ENCODE assay signal across 8 cellular contexts in genomic region chr13:44141213-44141724, GRCh38.
A peak's percentile ranks its signal among the peaks of the same experiment; 100 is the strongest.
DNase-seq lines count a peak whose midpoint lies in the region; ATAC-seq and TF ChIP-seq lines count a peak whose summit lies in the region.

No MANE protein-coding gene starts in this region.

- peak overlapping the region; percentile 94 for H3K9ac ChIP-seq in skeletal muscle satellite cell (ENCODE audit: low read depth, low read length)

- H3K9me3 ChIP-seq in cardiac muscle cell (ENCODE audit: low read depth) (no peaks in the 10 kb centered on the region), right cardiac atrium (ENCODE audit: control insufficient read depth, low read length) (no peaks in the 10 kb centered on the region), skeletal muscle satellite cell (replicated peaks; ENCODE audit: low read length) (no peaks in the 10 kb centered on the region)

- H3K36me3 Mint-ChIP-seq in activated CD8-positive, alpha-beta T cell treated with anti-CD3 and anti-CD28 coated beads for 36 hours (ENCODE audit: low read depth), result no peaks in the 10 kb centered on the region

- CTCF ChIA-PET in activated CD8-positive, alpha-beta T cell treated with anti-CD3 and anti-CD28 coated beads for 36 hours (lab: Charles Lee), result interaction anchor here (1.4 kb wide), 1 partner anchor 11 kb away, joined by 3 read pairs; no protein-coding TSS in a partner anchor

- 34% methylated on average over 11 of the region's 11 CpGs for WGBS in right cardiac atrium

- peaks cover 22% of the 10 kb centered on the region for H3K4me1 ChIP-seq in cardiac muscle cell (ENCODE audit: low read depth)
- H3K4me1 ChIP-seq in right cardiac atrium (ENCODE audit: control insufficient read depth, insufficient read depth, low read length), result peaks cover 5% of the 10 kb centered on the region
- H3K4me1 ChIP-seq in skeletal muscle satellite cell (ENCODE audit: control insufficient read depth, insufficient read depth, low read length), result peaks cover 25% of the 10 kb centered on the region

- DNase-seq in cardiac muscle cell (ENCODE audit: low read depth in 1 of 2, low spot score in 1 of 2) (peak; percentile 13 to 36), left ventricle myocardium superior (no peak), right cardiac atrium (peak in 1 of 3 donors; percentile 43), RPMI8226 (no peak)
- peak; percentile 7 for DNase-seq in activated CD8-positive, alpha-beta T cell treated with anti-CD3 and anti-CD28 coated beads for 36 hours

- H3K27ac ChIP-seq in cardiac muscle cell (peak overlapping the region; percentile 98), right cardiac atrium (ENCODE audit: low read length) (peak overlapping the region; percentile 99)

- H3K4me3 Mint-ChIP-seq in activated CD8-positive, alpha-beta T cell treated with anti-CD3 and anti-CD28 coated beads for 36 hours, result peak overlapping the region; percentile 88

- H3K4me3 ChIP-seq in cardiac muscle cell (peak overlapping the region; percentile 17), right cardiac atrium (ENCODE audit: low read length) (peak overlapping the region; percentile 55), skeletal muscle satellite cell (ENCODE audit: low read length) (peak overlapping the region; percentile 76)

- H3K4me2 ChIP-seq in skeletal muscle satellite cell (ENCODE audit: low read length), result peak overlapping the region; percentile 90

- H3K4me1 Mint-ChIP-seq in activated CD8-positive, alpha-beta T cell treated with anti-CD3 and anti-CD28 coated beads for 36 hours (ENCODE audit: low read depth), result peaks cover 18% of the 10 kb centered on the region

- H3K9me3 Mint-ChIP-seq in activated CD8-positive, alpha-beta T cell treated with anti-CD3 and anti-CD28 coated beads for 36 hours, result no peaks in the 10 kb centered on the region

- no peak for TF ChIP-seq CTCF in cardiac muscle cell (IDR thresholded peaks at IDR 0.05; ENCODE audit: low read depth, low read length)
- TF ChIP-seq CTCF in activated CD8-positive, alpha-beta T cell treated with anti-CD3 and anti-CD28 coated beads for 36 hours (IDR thresholded peaks at IDR 0.05), result no peak

- H3K27me3 ChIP-seq in cardiac muscle cell (no peaks in the 10 kb centered on the region), right cardiac atrium (ENCODE audit: control insufficient read depth, insufficient read depth) (no peaks in the 10 kb centered on the region), skeletal muscle satellite cell (ENCODE audit: control insufficient read depth, insufficient read depth, low read length) (no peaks in the 10 kb centered on the region)

- H3K27ac Mint-ChIP-seq in activated CD8-positive, alpha-beta T cell treated with anti-CD3 and anti-CD28 coated beads for 36 hours, result peak overlapping the region; percentile 89

- POLR2A ChIA-PET in activated CD8-positive, alpha-beta T cell treated with anti-CD3 and anti-CD28 coated beads for 36 hours (lab: Charles Lee), result interaction anchor here (0.5 to 1.1 kb wide), 2 partner anchors 20 to 46 kb away, joined by 3 read pairs; no protein-coding TSS in a partner anchor

- H3K36me3 ChIP-seq in cardiac muscle cell (no peaks in the 10 kb centered on the region), skeletal muscle satellite cell (ENCODE audit: insufficient read depth, low read length) (no peaks in the 10 kb centered on the region)

- intact Hi-C loops in left ventricle myocardium superior (cut with micrococcal nuclease) (no loop called here), right cardiac atrium (cut with DNase I) (loop anchor here in 2 of 4 donors (10.0 kb wide), 1 partner anchor 294 kb away; no protein-coding TSS in a partner anchor)
- intact Hi-C loops in activated CD8-positive, alpha-beta T cell treated with anti-CD3 and anti-CD28 coated beads for 36 hours (cut with micrococcal nuclease), result loop anchor here (5.0 kb wide), 1 partner anchor 296 kb away; no protein-coding TSS in a partner anchor

- ATAC-seq in left ventricle myocardium superior (no peak), right cardiac atrium (no peak), HG02763 (IDR thresholded peaks at IDR 0.05; ENCODE audit: unreplicated experiment) (no peak), HG02588 (IDR thresholded peaks at IDR 0.05; ENCODE audit: unreplicated experiment) (no peak)
- ATAC-seq in activated CD8-positive, alpha-beta T cell treated with anti-CD3 and anti-CD28 coated beads for 36 hours, result no peak

- peaks cover 2% of the 10 kb centered on the region for H3K27me3 Mint-ChIP-seq in activated CD8-positive, alpha-beta T cell treated with anti-CD3 and anti-CD28 coated beads for 36 hours

Comparison
In these comparisons a context has a peak if more than half of its experiments do, and no peak if none do; other contexts are left out.
1. DNase-seq: peak in cardiac muscle cell (2 of 2) and activated CD8-positive, alpha-beta T cell treated with anti-CD3 and anti-CD28 coated beads for 36 hours (single experiment); none in left ventricle myocardium superior (single experiment) and RPMI8226 (single experiment).
2. H3K4me3 ChIP-seq: peak in every context shown above with its lines; median percentile 76 in skeletal muscle satellite cell; 55 in right cardiac atrium; 17 in cardiac muscle cell.